ENCODE assay signal across 8 cellular contexts in the genomic region with DNA sequence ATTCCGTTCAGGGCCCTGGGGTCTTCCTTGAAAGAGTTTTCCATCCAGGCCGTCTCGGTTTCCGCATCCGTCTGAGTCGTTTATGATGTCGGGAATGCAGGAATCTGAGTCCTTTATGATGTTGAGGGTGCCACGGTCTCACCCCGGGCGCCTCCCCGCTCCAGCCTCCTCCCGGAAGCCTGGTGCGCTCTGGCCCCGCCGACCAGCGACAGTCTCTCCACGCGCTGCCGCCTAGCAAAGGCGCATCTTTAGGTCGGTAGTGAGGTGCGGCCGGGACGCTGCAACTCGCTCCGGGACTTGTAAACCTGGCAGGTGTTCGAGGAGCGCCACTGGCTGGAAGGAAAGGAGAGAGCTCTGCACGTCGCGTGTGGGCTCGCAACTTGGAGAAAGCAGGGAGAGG.
A peak's percentile ranks its signal among the peaks of the same experiment; 100 is the strongest.
DNase-seq lines count a peak whose midpoint lies in the region; ATAC-seq and TF ChIP-seq lines count a peak whose summit lies in the region.
"Not testable (repeated sequence)": the region's sequence is repeated elsewhere in the genome, so short reads cannot be mapped to it uniquely, and the experiment has no call there.

No MANE protein-coding gene starts in this region.

- H3K36me3 Mint-ChIP-seq in CD8-positive, alpha-beta T cell; activated CD8-positive, alpha-beta T cell treated with anti-CD3 and anti-CD28 coated beads for 36 hours (ENCODE audit: low read depth); activated naive CD4-positive, alpha-beta T cell treated with anti-CD3 and anti-CD28 coated beads, Interleukin-2, amount 50 U/mL, for 72 hours; naive thymus-derived CD8-positive, alpha-beta T cell: not testable (repeated sequence)

- not testable (repeated sequence) for H3K9ac ChIP-seq in HUES64 (ENCODE audit: low read depth, low read length)

- DNase-seq in CD8-positive, alpha-beta T cell; activated CD8-positive, alpha-beta T cell treated with anti-CD3 and anti-CD28 coated beads for 36 hours; activated naive CD4-positive, alpha-beta T cell treated with anti-CD3 and anti-CD28 coated beads, Interleukin-2, amount 50 U/mL, for 72 hours (ENCODE audit: low spot score in 2 of 2); lower lobe of right lung; naive thymus-derived CD8-positive, alpha-beta T cell; stimulated activated naive CD8-positive, alpha-beta T cell treated with anti-CD3 and anti-CD28 coated beads, Interleukin-15, amount 100 ng/mL, for 72 hours: not testable (repeated sequence)

- POLR2A ChIA-PET in CD8-positive, alpha-beta T cell (lab: Charles Lee); activated CD8-positive, alpha-beta T cell treated with anti-CD3 and anti-CD28 coated beads for 36 hours (lab: Charles Lee); naive thymus-derived CD8-positive, alpha-beta T cell (lab: Charles Lee): not testable (repeated sequence)

- intact Hi-C loops in CD8-positive, alpha-beta T cell (cut with DNase I, micrococcal nuclease); activated CD8-positive, alpha-beta T cell treated with anti-CD3 and anti-CD28 coated beads for 36 hours (cut with micrococcal nuclease); lower lobe of right lung (cut with DNase I): not testable (repeated sequence)

- WGBS in HUES64: no CpG with 5 or more reads among the region's 32 CpGs

- H3K27ac Mint-ChIP-seq in CD8-positive, alpha-beta T cell; activated CD8-positive, alpha-beta T cell treated with anti-CD3 and anti-CD28 coated beads for 36 hours; activated naive CD4-positive, alpha-beta T cell treated with anti-CD3 and anti-CD28 coated beads, Interleukin-2, amount 50 U/mL, for 72 hours; naive thymus-derived CD8-positive, alpha-beta T cell; stimulated activated naive CD8-positive, alpha-beta T cell treated with anti-CD3 and anti-CD28 coated beads, Interleukin-15, amount 100 ng/mL, for 72 hours: not testable (repeated sequence)

- not testable (repeated sequence) for H3K27me3 ChIP-seq in CD8-positive, alpha-beta T cell (ENCODE audit: insufficient read depth, low read length); lower lobe of right lung (ENCODE audit: low read depth)
- H3K27me3 ChIP-seq in HUES64 (ENCODE audit: insufficient read depth, low read length): peaks cover 16% of the 10 kb centered on the region

- H3K4me1 Mint-ChIP-seq in CD8-positive, alpha-beta T cell (ENCODE audit: low read depth); activated CD8-positive, alpha-beta T cell treated with anti-CD3 and anti-CD28 coated beads for 36 hours (ENCODE audit: low read depth); naive thymus-derived CD8-positive, alpha-beta T cell; stimulated activated naive CD8-positive, alpha-beta T cell treated with anti-CD3 and anti-CD28 coated beads, Interleukin-15, amount 100 ng/mL, for 72 hours: not testable (repeated sequence)

- not testable (repeated sequence) for H3K36me3 ChIP-seq in CD8-positive, alpha-beta T cell (ENCODE audit: insufficient read depth, low read length); HUES64 (ENCODE audit: insufficient read depth, low read length); lower lobe of right lung

- H3K4me3 Mint-ChIP-seq in CD8-positive, alpha-beta T cell; activated CD8-positive, alpha-beta T cell treated with anti-CD3 and anti-CD28 coated beads for 36 hours; naive thymus-derived CD8-positive, alpha-beta T cell; stimulated activated naive CD8-positive, alpha-beta T cell treated with anti-CD3 and anti-CD28 coated beads, Interleukin-15, amount 100 ng/mL, for 72 hours: not testable (repeated sequence)

- H3K27ac ChIP-seq in CD8-positive, alpha-beta T cell (ENCODE audit: low read depth, low read length); HUES64 (ENCODE audit: low read depth, low read length); lower lobe of right lung: not testable (repeated sequence)

- H3K4me3 ChIP-seq in CD8-positive, alpha-beta T cell (ENCODE audit: low read depth, low read length); lower lobe of right lung: not testable (repeated sequence)
- peak overlapping the region; percentile 43 for H3K4me3 ChIP-seq in HUES64 (ENCODE audit: low read length)
- peak overlapping the region; percentile 20 for H3K4me3 ChIP-seq in iPS-11a (ENCODE audit: low read depth, low read length)

- CTCF ChIA-PET in CD8-positive, alpha-beta T cell (lab: Charles Lee); activated CD8-positive, alpha-beta T cell treated with anti-CD3 and anti-CD28 coated beads for 36 hours (lab: Charles Lee): not testable (repeated sequence)

- peaks cover 13% of the 10 kb centered on the region for H3K27me3 Mint-ChIP-seq in CD8-positive, alpha-beta T cell (ENCODE audit: low read depth)
- peaks cover 18% of the 10 kb centered on the region for H3K27me3 Mint-ChIP-seq in activated CD8-positive, alpha-beta T cell treated with anti-CD3 and anti-CD28 coated beads for 36 hours
- H3K27me3 Mint-ChIP-seq in naive thymus-derived CD8-positive, alpha-beta T cell: peaks cover 0 to 18% (median 12%) of the 10 kb centered on the region in 5 donors
- not testable (repeated sequence) for H3K27me3 Mint-ChIP-seq in stimulated activated naive CD8-positive, alpha-beta T cell treated with anti-CD3 and anti-CD28 coated beads, Interleukin-15, amount 100 ng/mL, for 72 hours

- not testable (repeated sequence) for TF ChIP-seq CTCF in CD8-positive, alpha-beta T cell (IDR thresholded peaks at IDR 0.05); activated CD8-positive, alpha-beta T cell treated with anti-CD3 and anti-CD28 coated beads for 36 hours (IDR thresholded peaks at IDR 0.05); lower lobe of right lung (IDR thresholded peaks at IDR 0.05)

- not testable (repeated sequence) for H3K9me3 Mint-ChIP-seq in CD8-positive, alpha-beta T cell; activated CD8-positive, alpha-beta T cell treated with anti-CD3 and anti-CD28 coated beads for 36 hours; activated naive CD4-positive, alpha-beta T cell treated with anti-CD3 and anti-CD28 coated beads, Interleukin-2, amount 50 U/mL, for 72 hours; naive thymus-derived CD8-positive, alpha-beta T cell; stimulated activated naive CD8-positive, alpha-beta T cell treated with anti-CD3 and anti-CD28 coated beads, Interleukin-15, amount 100 ng/mL, for 72 hours

- not testable (repeated sequence) for H3K9me3 ChIP-seq in CD8-positive, alpha-beta T cell (ENCODE audit: low read length); HUES64 (ENCODE audit: insufficient read depth, low read depth, low read length); lower lobe of right lung

- ATAC-seq in CD8-positive, alpha-beta T cell: peak; percentile 36
- peak; percentile 60 for ATAC-seq in activated CD8-positive, alpha-beta T cell treated with anti-CD3 and anti-CD28 coated beads for 36 hours
- ATAC-seq in activated naive CD4-positive, alpha-beta T cell treated with anti-CD3 and anti-CD28 coated beads, Interleukin-2, amount 50 U/mL, for 72 hours: peak; percentile 71 to 75
- ATAC-seq in lower lobe of right lung: peak; percentile 64 to 84
- ATAC-seq in naive thymus-derived CD8-positive, alpha-beta T cell: peak; percentile 69 to 82
- ATAC-seq in stimulated activated naive CD8-positive, alpha-beta T cell treated with anti-CD3 and anti-CD28 coated beads, Interleukin-15, amount 100 ng/mL, for 72 hours: peak; percentile 61

- H3K4me1 ChIP-seq in CD8-positive, alpha-beta T cell (ENCODE audit: insufficient read depth, low read length); HUES64 (ENCODE audit: insufficient read depth, low read length); lower lobe of right lung: not testable (repeated sequence)
